ENCODE assay signal across 22 cellular contexts in the genomic region with DNA sequence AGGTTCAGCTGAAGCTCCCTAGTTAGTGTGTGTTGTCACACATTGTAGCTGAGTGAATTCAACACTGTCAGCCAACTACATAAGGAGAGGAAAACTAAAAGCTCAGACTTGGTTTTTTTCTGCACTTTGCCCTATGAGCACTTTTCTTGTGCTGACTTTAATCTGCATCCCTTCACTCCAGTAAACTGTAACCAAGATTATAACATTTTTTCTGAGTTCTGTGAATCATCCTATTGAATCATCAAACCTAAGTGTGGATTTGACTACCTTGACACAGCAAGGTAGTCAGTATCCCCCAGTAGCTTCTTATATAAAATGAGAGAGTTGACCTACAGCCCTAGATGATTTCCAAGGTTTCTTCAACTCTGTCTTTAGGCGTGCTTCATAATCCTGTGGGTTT.
"Had no signal": no experiment of that assay in that cellular context is flagged by ENCODE, and none has a peak within 500 bp of the region (broad histone marks: within the 10 kb centered on the region; RNA-seq: fewer than 3 reads in every experiment).

No MANE protein-coding gene starts in this region.

- H3K4me1 ChIP-seq: lower lobe of right lung, pancreas, right lobe of liver, stomach, vagina had no signal

- H3K4me3 Mint-ChIP-seq: effector memory CD8-positive, alpha-beta T cell; naive thymus-derived CD8-positive, alpha-beta T cell; neural crest cell had no signal

- DNase-seq: dermis blood vessel endothelial cell; effector memory CD8-positive, alpha-beta T cell; kidney; left colon; left ventricle myocardium superior; lower lobe of right lung; naive thymus-derived CD8-positive, alpha-beta T cell; pancreas; right lobe of liver; stimulated activated CD4-positive, alpha-beta T cell treated with anti-CD3 and anti-CD28 coated beads, Interleukin-12 subunit alpha, Interleukin-12 subunit beta, amount 100 ng/mL, for 4 hours; stimulated activated CD4-positive, alpha-beta T cell treated with anti-CD3 and anti-CD28 coated beads, Interleukin-1b, Interleukin-23, amount 100 ng/mL, for 48 hours; stimulated activated CD4-positive, alpha-beta T cell treated with anti-CD3 and anti-CD28 coated beads, Interleukin-4, amount 100 ng/mL, for 1 hour; stimulated activated CD8-positive, alpha-beta memory T cell treated with anti-CD3 and anti-CD28 coated beads, Interleukin-4, amount 100 ng/mL, for 48 hours; stimulated activated naive CD4-positive, alpha-beta T cell treated with Interleukin-2 at 50 U/mL for 16 hours; stomach; thyroid gland; trophoblast cell had no signal

- ATAC-seq: effector memory CD8-positive, alpha-beta T cell; left colon; left ventricle myocardium superior; lower lobe of right lung; pancreas; right lobe of liver had no signal

- H3K36me3 ChIP-seq: lower lobe of right lung, neutrophil, pancreas, right lobe of liver, stomach, thyroid gland, vagina had no signal

- H3K27ac Mint-ChIP-seq: effector memory CD8-positive, alpha-beta T cell; naive thymus-derived CD8-positive, alpha-beta T cell had no signal

- H3K27ac ChIP-seq: coronary artery, lower lobe of right lung, neutrophil, pancreas, right lobe of liver, stomach, thyroid gland, vagina had no signal

- H3K9me3 ChIP-seq: lower lobe of right lung, neutrophil, pancreas, right lobe of liver, stomach, thyroid gland, vagina had no signal

- H3K36me3 Mint-ChIP-seq: naive thymus-derived CD8-positive, alpha-beta T cell had no signal

- H3K27me3 ChIP-seq: pancreas, right lobe of liver, stomach, thyroid gland, vagina had no signal

- H3K4me3 ChIP-seq: coronary artery, lower lobe of right lung, pancreas, right lobe of liver, smooth muscle cell, stomach, thyroid gland, vagina had no signal

- H3K9me3 Mint-ChIP-seq: effector memory CD8-positive, alpha-beta T cell; naive thymus-derived CD8-positive, alpha-beta T cell; neural crest cell had no signal

- H3K4me2 ChIP-seq: smooth muscle cell had no signal
